ENCODE assay signal across 13 cellular contexts in the genomic region with DNA sequence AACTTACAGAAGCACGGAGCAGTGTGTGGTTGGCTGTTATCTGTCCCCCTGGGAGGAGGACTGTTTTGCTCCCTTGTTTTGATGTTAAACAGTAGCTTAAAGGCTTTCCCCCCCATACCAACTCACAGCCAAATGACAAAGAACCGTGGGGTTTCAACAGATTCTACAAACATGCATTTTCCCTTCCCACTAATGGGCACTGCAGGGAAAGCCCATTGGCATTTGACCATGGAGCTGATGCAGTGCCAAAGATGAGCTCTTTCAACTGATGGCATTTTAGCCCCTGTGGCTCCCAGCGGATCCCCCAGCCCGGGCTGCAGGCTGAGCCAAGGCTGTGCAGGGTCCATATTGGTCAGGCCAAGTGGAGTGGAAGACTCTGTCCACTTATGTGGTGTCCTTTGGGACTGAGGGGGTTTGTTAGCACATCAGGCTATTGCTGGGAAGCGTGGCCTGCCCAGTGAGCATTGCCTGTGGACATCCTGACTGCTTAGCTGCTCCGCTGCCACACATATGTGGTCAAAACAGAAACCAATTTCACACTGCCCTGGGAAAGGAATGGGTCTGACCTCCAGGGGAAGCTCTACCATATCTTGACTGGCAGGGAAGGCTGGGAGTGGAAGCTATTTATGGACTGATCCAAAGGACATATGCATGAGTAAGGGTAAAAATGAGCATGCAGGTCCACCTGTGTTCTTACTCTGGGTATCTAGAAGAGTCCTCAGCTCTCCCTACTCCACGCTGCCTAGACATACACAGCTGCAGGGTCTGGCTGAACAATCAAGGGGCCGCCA.
"Had no signal": no experiment of that assay in that cellular context is flagged by ENCODE, and none has a peak within 500 bp of the region (broad histone marks: within the 10 kb centered on the region; RNA-seq: fewer than 3 reads in every experiment).

No MANE protein-coding gene starts in this region.

- H3K27me3 ChIP-seq: body of pancreas, stomach had no signal

- H3K9me3 Mint-ChIP-seq: activated CD4-positive, alpha-beta memory T cell treated with anti-CD3 and anti-CD28 coated beads, Interleukin-2, amount 10 ng/mL, durations not matched to agents 7 days and 5 days; activated naive CD4-positive, alpha-beta T cell treated with anti-CD3 and anti-CD28 coated beads, Interleukin-2, amount 50 U/mL, for 72 hours; activated T-cell treated with anti-CD3 and anti-CD28 coated beads, Interleukin-2, amount 50 U/mL, for 4 hours; central memory CD8-positive, alpha-beta T cell; naive thymus-derived CD4-positive, alpha-beta T cell; WTC11 had no signal

- H3K9me3 ChIP-seq: body of pancreas, stomach had no signal

- H3K27me3 Mint-ChIP-seq: activated CD4-positive, alpha-beta memory T cell treated with anti-CD3 and anti-CD28 coated beads, Interleukin-2, amount 10 ng/mL, durations not matched to agents 7 days and 5 days; central memory CD8-positive, alpha-beta T cell; naive thymus-derived CD4-positive, alpha-beta T cell had no signal

- DNase-seq: activated CD4-positive, alpha-beta memory T cell treated with anti-CD3 and anti-CD28 coated beads, Interleukin-2, amount 10 ng/mL, durations not matched to agents 7 days and 5 days; activated CD4-positive, alpha-beta T cell treated with anti-CD3 and anti-CD28 coated beads for 4 hours; activated effector memory CD4-positive, alpha-beta T cell treated with Interleukin-2 at 50 U/mL for 16 hours; activated T-cell treated with anti-CD3 and anti-CD28 coated beads, Interleukin-2, amount 50 U/mL, for 4 hours; effector CD8-positive, alpha-beta T cell; mammary epithelial cell; naive thymus-derived CD4-positive, alpha-beta T cell; stomach; T-helper 2 cell had no signal

- H3K36me3 Mint-ChIP-seq: activated naive CD4-positive, alpha-beta T cell treated with anti-CD3 and anti-CD28 coated beads, Interleukin-2, amount 50 U/mL, for 72 hours; WTC11 had no signal

- ATAC-seq: activated naive CD4-positive, alpha-beta T cell treated with anti-CD3 and anti-CD28 coated beads, Interleukin-2, amount 50 U/mL, for 72 hours; activated T-cell treated with anti-CD3 and anti-CD28 coated beads, Interleukin-2, amount 50 U/mL, for 4 hours; naive thymus-derived CD4-positive, alpha-beta T cell; WTC11 had no signal

- H3K4me3 Mint-ChIP-seq: activated CD4-positive, alpha-beta memory T cell treated with anti-CD3 and anti-CD28 coated beads, Interleukin-2, amount 10 ng/mL, durations not matched to agents 7 days and 5 days; activated T-cell treated with anti-CD3 and anti-CD28 coated beads, Interleukin-2, amount 50 U/mL, for 4 hours; central memory CD8-positive, alpha-beta T cell; naive thymus-derived CD4-positive, alpha-beta T cell; WTC11 had no signal

- H3K4me1 ChIP-seq: body of pancreas had no signal

- H3K27ac ChIP-seq: stomach had no signal

- H3K4me3 ChIP-seq: body of pancreas, stomach had no signal

- H3K4me1 Mint-ChIP-seq: activated CD4-positive, alpha-beta memory T cell treated with anti-CD3 and anti-CD28 coated beads, Interleukin-2, amount 10 ng/mL, durations not matched to agents 7 days and 5 days; central memory CD8-positive, alpha-beta T cell; naive thymus-derived CD4-positive, alpha-beta T cell had no signal

- H3K27ac Mint-ChIP-seq: activated CD4-positive, alpha-beta memory T cell treated with anti-CD3 and anti-CD28 coated beads, Interleukin-2, amount 10 ng/mL, durations not matched to agents 7 days and 5 days; naive thymus-derived CD4-positive, alpha-beta T cell; WTC11 had no signal
